8 cellular contexts compared by ENCODE assay signal in genomic region chr15:64836023-64836536, GRCh38. TPM values are rescaled to one million over a fixed set of nuclear protein-coding genes. Genes with fewer than 3 reads are reported as not detected.
DNase-seq lines count a peak whose midpoint lies in the region; ATAC-seq and TF ChIP-seq lines count a peak whose summit lies in the region.

No MANE protein-coding gene starts in this region.

- no peak for DNase-seq in activated naive CD4-positive, alpha-beta T cell treated with anti-CD3 and anti-CD28 coated beads for 36 hours
- no peak for DNase-seq in activated naive CD4-positive, alpha-beta T cell (lab: John Stamatoyannopoulos, UW)
- no peak for DNase-seq in activated T-helper 2 cell treated with anti-CD3 and anti-CD28 coated beads, Interferon-gamma antibody, Interleukin-2, Interleukin-4, amounts not matched to agents 10 μg/mL and 5 μg/mL and 100 μg/mL, durations not matched to agents 14 hours and 24 hours and 36 hours (ENCODE audit: low spot score)
- DNase-seq in left lobe of liver (ENCODE audit: low spot score), result no peak
- DNase-seq in tibial nerve (ENCODE audit: low spot score in 2 of 2), result no peak
- no peak for DNase-seq in COLO668 (lab: John Stamatoyannopoulos, UW; ENCODE audit: unreplicated experiment)
- DNase-seq in NCI-H748 (lab: John Stamatoyannopoulos, UW; ENCODE audit: unreplicated experiment), result no peak

- no peak for TF ChIP-seq POLR2A in tibial nerve (IDR thresholded peaks at IDR 0.05)

- peak overlapping the region in 3 of 4 donors; percentile 62 to 74 (median 73) for H3K27ac ChIP-seq in tibial nerve

- H3K27me3 ChIP-seq in tibial nerve, result no peaks in the 10 kb centered on the region

- TF ChIP-seq EP300 in tibial nerve (IDR thresholded peaks at IDR 0.05), result no peak

- H3K9me3 ChIP-seq in tibial nerve, result no peaks in the 10 kb centered on the region

- no peaks in the 10 kb centered on the region for H3K36me3 ChIP-seq in tibial nerve

- ATAC-seq in left lobe of liver, result peak; percentile 3
- ATAC-seq in GM18861 (IDR thresholded peaks at IDR 0.05; ENCODE audit: unreplicated experiment), result no peak

- WGBS in tibial nerve, 2 donors, result 20 to 29% methylated on average over 14 of the region's 14 CpGs

- H3K36me3 Mint-ChIP-seq in activated naive CD4-positive, alpha-beta T cell treated with anti-CD3 and anti-CD28 coated beads for 36 hours (ENCODE audit: low read depth), result no peaks in the 10 kb centered on the region
- no peaks in the 10 kb centered on the region for H3K36me3 Mint-ChIP-seq in activated T-helper 2 cell treated with anti-CD3 and anti-CD28 coated beads, Interferon-gamma antibody, Interleukin-2, Interleukin-4, amounts not matched to agents 10 μg/mL and 5 μg/mL and 100 μg/mL, durations not matched to agents 14 hours and 24 hours and 36 hours (ENCODE audit: low read depth)

- TF ChIP-seq CTCF in tibial nerve (IDR thresholded peaks at IDR 0.05), result peak in 1 of 5 experiments; percentile 0

- H3K4me1 ChIP-seq in tibial nerve, result peaks cover 0 to 28% (median 8%) of the 10 kb centered on the region in 4 donors

- H3K4me3 ChIP-seq in tibial nerve, result peak overlapping the region in 3 of 4 donors; percentile 4 to 14 (median 11)

- CTCF ChIA-PET in activated naive CD4-positive, alpha-beta T cell treated with anti-CD3 and anti-CD28 coated beads for 36 hours (lab: Charles Lee), result interaction anchor here (0.5 to 2.1 kb wide), 13 partner anchors 10 to 74 kb away, joined by 3 to 17 read pairs (median 4); partner anchors contain the start of gene PIF1

- intact Hi-C loops in activated naive CD4-positive, alpha-beta T cell treated with anti-CD3 and anti-CD28 coated beads for 36 hours (cut with micrococcal nuclease), result loop anchor here (5.0 kb wide), 2 partner anchors 466 to 674 kb away; partner anchors contain the start of genes PPIB and RNU5B-1
- intact Hi-C loops in activated T-helper 2 cell treated with anti-CD3 and anti-CD28 coated beads, Interferon-gamma antibody, Interleukin-2, Interleukin-4, amounts not matched to agents 10 μg/mL and 5 μg/mL and 100 μg/mL, durations not matched to agents 14 hours and 24 hours and 36 hours (cut with micrococcal nuclease), result no loop called here

- no peaks in the 10 kb centered on the region for H3K9me3 Mint-ChIP-seq in activated naive CD4-positive, alpha-beta T cell treated with anti-CD3 and anti-CD28 coated beads for 36 hours
- peaks cover 3% of the 10 kb centered on the region for H3K9me3 Mint-ChIP-seq in activated T-helper 2 cell treated with anti-CD3 and anti-CD28 coated beads, Interferon-gamma antibody, Interleukin-2, Interleukin-4, amounts not matched to agents 10 μg/mL and 5 μg/mL and 100 μg/mL, durations not matched to agents 14 hours and 24 hours and 36 hours

- no peaks in the 10 kb centered on the region for H3K27me3 Mint-ChIP-seq in activated naive CD4-positive, alpha-beta T cell treated with anti-CD3 and anti-CD28 coated beads for 36 hours (ENCODE audit: low read depth)
- H3K27me3 Mint-ChIP-seq in activated T-helper 2 cell treated with anti-CD3 and anti-CD28 coated beads, Interferon-gamma antibody, Interleukin-2, Interleukin-4, amounts not matched to agents 10 μg/mL and 5 μg/mL and 100 μg/mL, durations not matched to agents 14 hours and 24 hours and 36 hours (ENCODE audit: low read depth), result no peaks in the 10 kb centered on the region

- H3K4me3 Mint-ChIP-seq in activated naive CD4-positive, alpha-beta T cell treated with anti-CD3 and anti-CD28 coated beads for 36 hours, result peak overlapping the region; percentile 55
- H3K4me3 Mint-ChIP-seq in activated T-helper 2 cell treated with anti-CD3 and anti-CD28 coated beads, Interferon-gamma antibody, Interleukin-2, Interleukin-4, amounts not matched to agents 10 μg/mL and 5 μg/mL and 100 μg/mL, durations not matched to agents 14 hours and 24 hours and 36 hours (ENCODE audit: low read depth), result peak overlapping the region; percentile 62

- peak overlapping the region; percentile 64 for H3K27ac Mint-ChIP-seq in activated naive CD4-positive, alpha-beta T cell treated with anti-CD3 and anti-CD28 coated beads for 36 hours
- H3K27ac Mint-ChIP-seq in activated T-helper 2 cell treated with anti-CD3 and anti-CD28 coated beads, Interferon-gamma antibody, Interleukin-2, Interleukin-4, amounts not matched to agents 10 μg/mL and 5 μg/mL and 100 μg/mL, durations not matched to agents 14 hours and 24 hours and 36 hours, result peak overlapping the region; percentile 34

- H3K4me1 Mint-ChIP-seq in activated naive CD4-positive, alpha-beta T cell treated with anti-CD3 and anti-CD28 coated beads for 36 hours (ENCODE audit: low read depth), result peaks cover 36% of the 10 kb centered on the region
- H3K4me1 Mint-ChIP-seq in activated T-helper 2 cell treated with anti-CD3 and anti-CD28 coated beads, Interferon-gamma antibody, Interleukin-2, Interleukin-4, amounts not matched to agents 10 μg/mL and 5 μg/mL and 100 μg/mL, durations not matched to agents 14 hours and 24 hours and 36 hours (ENCODE audit: low read depth), result peaks cover 34% of the 10 kb centered on the region

RNA-seq across cellular contexts. Expression of gene PLEKHO2, which starts 5.6 kb away (rescaled TPM):
- total RNA-seq in activated naive CD4-positive, alpha-beta T cell treated with anti-CD3 and anti-CD28 coated beads for 36 hours, result 10 to 100 TPM; 12.5 to 12.7 TPM
- 15.3 and 17.0 TPM in 2 replicates for total RNA-seq in activated T-helper 2 cell treated with anti-CD3 and anti-CD28 coated beads, Interferon-gamma antibody, Interleukin-2, Interleukin-4, amounts not matched to agents 10 μg/mL and 5 μg/mL and 100 μg/mL, durations not matched to agents 14 hours and 24 hours and 36 hours
- total RNA-seq in left lobe of liver, result 4.3 TPM
- 10 to 100 TPM; 40.8 to 69.9 (median 60.2) TPM for total RNA-seq in tibial nerve

RNA-seq across cellular contexts. Expression of gene PIF1, which starts 10.6 kb away (rescaled TPM):
- total RNA-seq in activated naive CD4-positive, alpha-beta T cell treated with anti-CD3 and anti-CD28 coated beads for 36 hours, result 10 to 100 TPM; 38.4 to 43.9 TPM
- 28.1 and 29.2 TPM in 2 replicates for total RNA-seq in activated T-helper 2 cell treated with anti-CD3 and anti-CD28 coated beads, Interferon-gamma antibody, Interleukin-2, Interleukin-4, amounts not matched to agents 10 μg/mL and 5 μg/mL and 100 μg/mL, durations not matched to agents 14 hours and 24 hours and 36 hours
- total RNA-seq in left lobe of liver (0.93 TPM), tibial nerve (1 to 10 TPM in 2 of 4 donors, under 1 TPM in 1, not detected in 1; 0.39 to 2.4 (median 1.1) TPM)
